Comparison of ENCODE assay signal across 9 cellular contexts in the genomic region with DNA sequence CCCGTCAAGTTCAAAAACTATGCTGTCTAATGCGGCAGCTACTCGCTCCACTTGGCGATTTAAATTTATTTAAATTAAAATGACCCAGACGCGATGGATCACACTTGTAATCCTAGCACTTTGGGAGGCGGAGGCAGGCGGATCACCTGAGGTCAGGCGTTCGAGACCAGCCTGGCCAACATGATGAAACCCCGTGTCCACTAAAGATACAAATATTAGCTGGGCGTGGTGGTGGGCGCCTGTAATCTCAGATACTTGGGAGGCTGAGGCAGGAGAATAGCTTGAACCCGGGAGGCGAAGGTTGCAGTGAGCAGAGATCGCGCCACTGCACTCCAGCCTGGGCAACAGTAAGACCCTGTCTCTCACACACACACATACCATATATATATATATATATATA. TPM values are rescaled to one million over a fixed set of nuclear protein-coding genes. Genes with fewer than 3 reads are reported as not detected.
DNase-seq lines count a peak whose midpoint lies in the region; ATAC-seq and TF ChIP-seq lines count a peak whose summit lies in the region.
"Not testable (repeated sequence)": the region's sequence is repeated elsewhere in the genome, so short reads cannot be mapped to it uniquely, and the experiment has no call there.
"Had no signal": no experiment of that assay in that cellular context is flagged by ENCODE, and none has a peak within 500 bp of the region (broad histone marks: within the 10 kb centered on the region; RNA-seq: fewer than 3 reads in every experiment).

No MANE protein-coding gene starts in this region.

- intact Hi-C loops in CD4-positive, alpha-beta T cell (cut with DNase I, micrococcal nuclease): loop anchor here (2.0 to 5.0 kb wide), 6 partner anchors 42 to 334 kb away; partner anchors contain the start of genes MIS18A (in 2 of the 2), PAXBP1 (in 1 of the 2) and SYNJ1 (in 1 of the 2)
- intact Hi-C loops in dorsolateral prefrontal cortex (cut with DNase I): loop anchor here in 1 of 2 donors (10.0 kb wide), 1 partner anchor 114 kb away; the partner anchor contains the start of gene SYNJ1
- intact Hi-C loops in testis (cut with DNase I; ENCODE audit: low total_unique reads): not testable (repeated sequence)

- peaks cover 13% of the 10 kb centered on the region for H3K4me1 ChIP-seq in hepatocyte (ENCODE audit: insufficient read depth)
- not testable (repeated sequence) for H3K4me1 ChIP-seq in testis

- TF ChIP-seq POLR2A in testis (IDR thresholded peaks at IDR 0.05): not testable (repeated sequence)

- H4K20me1 ChIP-seq in SU-DHL-6 (ENCODE audit: low read depth, low read length); hepatocyte (ENCODE audit: insufficient read depth, poor library complexity, severe bottlenecking): not testable (repeated sequence)

- not testable (repeated sequence) for H3K27me3 ChIP-seq in CD4-positive, alpha-beta T cell (ENCODE audit: control insufficient read depth, insufficient read depth, low read length); SU-DHL-6 (ENCODE audit: low read length); dorsolateral prefrontal cortex; hepatocyte; testis

- CTCF ChIA-PET in CD4-positive, alpha-beta T cell (lab: Charles Lee): interaction anchor here (1.0 kb wide), 1 partner anchor 10 kb away, joined by 3 read pairs; no protein-coding TSS in a partner anchor
- CTCF ChIA-PET in activated naive CD4-positive, alpha-beta T cell treated with anti-CD3 and anti-CD28 coated beads, Interleukin-2, amount 10 ng/mL, durations not matched to agents 7 days and 5 days (lab: Charles Lee): interaction anchor here (1.2 to 2.1 kb wide), 2 partner anchors 10 to 13 kb away, joined by 3 to 10 read pairs; no protein-coding TSS in a partner anchor

- peaks cover 51% of the 10 kb centered on the region for H3K36me3 Mint-ChIP-seq in CD4-positive, alpha-beta T cell (ENCODE audit: low read depth)
- H3K36me3 Mint-ChIP-seq in activated naive CD4-positive, alpha-beta T cell treated with anti-CD3 and anti-CD28 coated beads, Interleukin-2, amount 10 ng/mL, durations not matched to agents 7 days and 5 days: peaks cover 22% of the 10 kb centered on the region
- H3K36me3 Mint-ChIP-seq in neural crest cell (ENCODE audit: low read depth): not testable (repeated sequence)

- peak overlapping the region; percentile 94 for H3K4me3 ChIP-seq in Jurkat, Clone E6-1 (ENCODE audit: low read length)
- not testable (repeated sequence) for H3K4me3 ChIP-seq in SU-DHL-6 (ENCODE audit: insufficient read depth, low read length, poor library complexity, severe bottlenecking)
- H3K4me3 ChIP-seq in dorsolateral prefrontal cortex (peak overlapping the region in 55 of 59 donors; percentile 64 to 99 (median 95)), hepatocyte (peak overlapping the region; percentile 83), testis (peak overlapping the region; percentile 82 to 88)

- not testable (repeated sequence) for H2AFZ ChIP-seq in SU-DHL-6 (ENCODE audit: low read depth, low read length, severe bottlenecking); hepatocyte

- H3K4me2 ChIP-seq in SU-DHL-6 (ENCODE audit: low read depth, low read length, poor library complexity, severe bottlenecking) (peak overlapping the region; percentile 69), hepatocyte (peak overlapping the region; percentile 86)

- not testable (repeated sequence) for DNase-seq in CD4-positive, alpha-beta T cell; Jurkat, Clone E6-1 (ENCODE audit: low read depth, low spot score); activated naive CD4-positive, alpha-beta T cell treated with anti-CD3 and anti-CD28 coated beads, Interleukin-2, amount 10 ng/mL, durations not matched to agents 7 days and 5 days; dorsolateral prefrontal cortex; hepatocyte (ENCODE audit: low spot score); neural crest cell (ENCODE audit: low read depth, low spot score); testis

- H3K4me3 Mint-ChIP-seq in CD4-positive, alpha-beta T cell: peak overlapping the region; percentile 56
- H3K4me3 Mint-ChIP-seq in activated naive CD4-positive, alpha-beta T cell treated with anti-CD3 and anti-CD28 coated beads, Interleukin-2, amount 10 ng/mL, durations not matched to agents 7 days and 5 days: peak overlapping the region; percentile 55
- peak overlapping the region; percentile 76 for H3K4me3 Mint-ChIP-seq in neural crest cell

- not testable (repeated sequence) for H3K27me3 Mint-ChIP-seq in CD4-positive, alpha-beta T cell
- peaks cover 27% of the 10 kb centered on the region for H3K27me3 Mint-ChIP-seq in activated naive CD4-positive, alpha-beta T cell treated with anti-CD3 and anti-CD28 coated beads, Interleukin-2, amount 10 ng/mL, durations not matched to agents 7 days and 5 days
- peaks cover 19% of the 10 kb centered on the region for H3K27me3 Mint-ChIP-seq in neural crest cell (ENCODE audit: low read depth)

- not testable (repeated sequence) for H3K27ac Mint-ChIP-seq in CD4-positive, alpha-beta T cell; activated naive CD4-positive, alpha-beta T cell treated with anti-CD3 and anti-CD28 coated beads, Interleukin-2, amount 10 ng/mL, durations not matched to agents 7 days and 5 days; neural crest cell (ENCODE audit: unreplicated experiment)

- H3K9me3 Mint-ChIP-seq in CD4-positive, alpha-beta T cell; activated naive CD4-positive, alpha-beta T cell treated with anti-CD3 and anti-CD28 coated beads, Interleukin-2, amount 10 ng/mL, durations not matched to agents 7 days and 5 days; neural crest cell: not testable (repeated sequence)

- not testable (repeated sequence) for TF ChIP-seq CTCF in CD4-positive, alpha-beta T cell (IDR thresholded peaks at IDR 0.05); SU-DHL-6 (IDR thresholded peaks at IDR 0.05; ENCODE audit: insufficient read depth, low read length, poor library complexity, severe bottlenecking); dorsolateral prefrontal cortex (IDR thresholded peaks at IDR 0.05 in 54 of 56, conservative IDR thresholded peaks at IDR 0.05 in 2 of 56; ENCODE audit: low read depth in 1 of 56, partially characterized antibody in 56 of 56); hepatocyte (IDR thresholded peaks at IDR 0.05; ENCODE audit: poor library complexity); neural crest cell (conservative IDR thresholded peaks at IDR 0.05); testis (IDR thresholded peaks at IDR 0.05)

- peaks cover 27% of the 10 kb centered on the region for H3K4me1 Mint-ChIP-seq in CD4-positive, alpha-beta T cell (ENCODE audit: low read depth)
- peaks cover 24% of the 10 kb centered on the region for H3K4me1 Mint-ChIP-seq in activated naive CD4-positive, alpha-beta T cell treated with anti-CD3 and anti-CD28 coated beads, Interleukin-2, amount 10 ng/mL, durations not matched to agents 7 days and 5 days
- H3K4me1 Mint-ChIP-seq in neural crest cell: not testable (repeated sequence)

- not testable (repeated sequence) for H3K9ac ChIP-seq in SU-DHL-6 (ENCODE audit: low read length)

- peaks cover 20% of the 10 kb centered on the region for H3K79me2 ChIP-seq in SU-DHL-6 (ENCODE audit: insufficient read depth, low read length)
- H3K79me2 ChIP-seq in hepatocyte: peaks cover 33% of the 10 kb centered on the region

- not testable (repeated sequence) for H3K9me3 ChIP-seq in CD4-positive, alpha-beta T cell (ENCODE audit: control insufficient read depth, low read length); SU-DHL-6 (ENCODE audit: insufficient read depth, low read length); hepatocyte (ENCODE audit: low read depth); testis

- POLR2A ChIA-PET in CD4-positive, alpha-beta T cell (lab: Charles Lee): interaction anchor here (2.4 to 3.4 kb wide), 4 partner anchors 11 to 199 kb away, joined by 11 to 19 read pairs (median 16); partner anchors contain the start of genes EVA1C and SYNJ1

- not testable (repeated sequence) for H3F3A ChIP-seq in SU-DHL-6 (ENCODE audit: insufficient read depth)

- 79% methylated on average over 17 of the region's 17 CpGs for WGBS in hepatocyte (ENCODE audit: low lambda C conversion rate, missing lambda C conversion rate)
- WGBS in testis, 2 donors: 63 to 66% methylated on average over 17 of the region's 17 CpGs

- H3K9me2 ChIP-seq in SU-DHL-6 (replicated peaks; ENCODE audit: insufficient read depth, low read length); hepatocyte (replicated peaks; ENCODE audit: insufficient read depth): not testable (repeated sequence)

- ATAC-seq in CD4-positive, alpha-beta T cell (ENCODE audit: poor library complexity): not testable (repeated sequence)

- H3K36me3 ChIP-seq in SU-DHL-6 (ENCODE audit: low read length); hepatocyte (replicated peaks; ENCODE audit: insufficient read depth, low read depth); testis (ENCODE audit: low read depth, missing control alignments): not testable (repeated sequence)

- H3K27ac ChIP-seq in CD4-positive, alpha-beta T cell (ENCODE audit: low read depth, low read length); SU-DHL-6 (ENCODE audit: low read depth, low read length); hepatocyte; testis: not testable (repeated sequence)
- peak overlapping the region in 1 of 59 donors; percentile 89 for H3K27ac ChIP-seq in dorsolateral prefrontal cortex

RNA-seq across cellular contexts. Expression of gene CFAP298, which starts 1.2 kb away (rescaled TPM):
- total RNA-seq in CD4-positive, alpha-beta T cell: 1 to 10 TPM; 7.6 to 9.4 TPM
- polyA plus RNA-seq in Jurkat, Clone E6-1 (2012; ENCODE audit: insufficient read depth, insufficient read length): 105 TPM
- 10 to 100 TPM; 25.7 to 54.3 (median 36.0) TPM for total RNA-seq in dorsolateral prefrontal cortex
- 32.6 and 35.7 TPM in 2 replicates for total RNA-seq in hepatocyte
- polyA plus RNA-seq in hepatocyte: 60.1 and 61.8 TPM in 2 replicates
- 44.7 and 46.3 TPM in 2 replicates for total RNA-seq in neural crest cell
- 10 to 100 TPM; 55.6 to 60.2 TPM for total RNA-seq in testis
- 114 TPM for polyA plus RNA-seq in testis (ENCODE audit: insufficient read depth, low read depth, low replicate concordance)

RNA-seq across cellular contexts. Expression of gene TCP10L, which starts 25.6 kb away (rescaled TPM):
- under 1 TPM; 0.34 to 0.41 TPM for total RNA-seq in CD4-positive, alpha-beta T cell
- not detected for polyA plus RNA-seq in Jurkat, Clone E6-1 (2012; ENCODE audit: insufficient read depth, insufficient read length)
- total RNA-seq in dorsolateral prefrontal cortex (10 to 100 TPM in 98 of 120 experiments, 1 to 10 TPM in 22; 5.6 to 29.8 (median 13.6) TPM), hepatocyte (0.40 TPM in 1 of 2 replicates, not detected in the other), neural crest cell (1.7 and 2.2 TPM in 2 replicates), testis (100 to 1,000 TPM in 1 of 2 donors, 10 to 100 TPM in 1; 81.3 to 107 TPM)
- polyA plus RNA-seq in hepatocyte (0.91 and 1.0 TPM in 2 replicates), testis (ENCODE audit: insufficient read depth, low read depth, low replicate concordance) (350 TPM)
- total RNA-seq: SK-MEL-5 had no signal
